Comparison of ENCODE assay signal across 7 cellular contexts in the genomic region with DNA sequence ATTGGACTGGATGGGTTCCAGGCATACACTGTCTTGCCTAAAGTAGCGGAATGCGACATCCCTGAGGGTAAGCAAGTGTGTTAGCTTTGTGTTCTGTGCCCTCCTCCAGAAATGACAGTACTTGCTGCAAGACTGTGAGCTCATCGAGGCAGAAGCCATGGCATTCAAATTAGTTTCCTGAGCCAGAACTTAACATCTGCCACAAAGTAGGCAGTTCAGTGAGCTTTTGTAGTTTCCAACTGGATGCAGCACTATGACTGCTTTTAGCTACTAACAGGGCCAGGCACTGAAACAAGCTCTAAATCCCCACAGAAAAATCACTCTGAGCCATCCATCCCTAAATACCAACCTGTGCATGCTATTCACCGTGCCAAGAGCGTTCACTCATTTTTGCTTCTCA. TPM values are rescaled to one million over a fixed set of nuclear protein-coding genes. Genes with fewer than 3 reads are reported as not detected.
A peak's percentile ranks its signal among the peaks of the same experiment; 100 is the strongest.
DNase-seq lines count a peak whose midpoint lies in the region; ATAC-seq, FAIRE-seq and TF ChIP-seq lines count a peak whose summit lies in the region.

No MANE protein-coding gene starts in this region.

- POLR2A ChIA-PET in Panc1 (lab: Charles Lee) (interaction anchor here (0.7 kb wide), 1 partner anchor 10 kb away, joined by 3 read pairs; no protein-coding TSS in a partner anchor), RWPE1 (lab: Yijun Ruan, JAX; ENCODE audit: low non-redundant PET) (no interaction called here)

- in situ Hi-C loops in Panc1 (cut with HindIII; ENCODE audit: low pct_unique_long_range_greater_than_20kb, low sequenced_read_pairs): no loop called here
- in situ Hi-C loops in gastrocnemius medialis (cut with MboI; ENCODE audit: low sequenced_read_pairs in 4 of 4): no loop called here

- no peak for ATAC-seq in Panc1
- ATAC-seq in gastrocnemius medialis: no peak
- no peak for ATAC-seq in HG02798 (IDR thresholded peaks at IDR 0.05; ENCODE audit: poor library complexity, unreplicated experiment)
- no peak for ATAC-seq in GM21786 (IDR thresholded peaks at IDR 0.05; ENCODE audit: unreplicated experiment)

- CTCF ChIA-PET in Panc1 (lab: Charles Lee) (no interaction called here), RWPE1 (lab: Yijun Ruan, JAX) (interaction anchor here (0.5 to 1.1 kb wide), 3 partner anchors 55 to 298 kb away, joined by 3 to 6 read pairs (median 4); no protein-coding TSS in a partner anchor)

- H3K9me3 ChIP-seq in Panc1 (ENCODE audit: control insufficient read depth, insufficient read depth, low read depth, low read length) (no peaks in the 10 kb centered on the region), gastrocnemius medialis (no peaks in the 10 kb centered on the region)

- peaks cover 4% of the 10 kb centered on the region for H3K4me1 ChIP-seq in Panc1 (ENCODE audit: control insufficient read depth, insufficient read depth, low read length)
- peaks cover 16 to 25% of the 10 kb centered on the region in 2 donors for H3K4me1 ChIP-seq in gastrocnemius medialis

- intact Hi-C loops in Panc1 (cut with micrococcal nuclease; ENCODE audit: unreplicated experiment): loop anchor here (5.0 to 10.0 kb wide), 2 partner anchors 180 to 202 kb away; a partner anchor contains a TSS
- intact Hi-C loops in gastrocnemius medialis (cut with DNase I; ENCODE audit: low total_unique reads): no loop called here

- TF ChIP-seq POLR2A in GM12892 (IDR thresholded peaks at IDR 0.05; ENCODE audit: low read depth, low read length) (peak; percentile 41; the same call in 1 of the 2 replicates), gastrocnemius medialis (IDR thresholded peaks at IDR 0.05) (no peak)

- FAIRE-seq in GM12892 (lab: Jason Lieb, UNC): peak; percentile 95

- H3K36me3 ChIP-seq in Panc1 (ENCODE audit: control insufficient read depth, insufficient read depth, low read length): no peaks in the 10 kb centered on the region
- H3K36me3 ChIP-seq in gastrocnemius medialis: no peaks in the 10 kb centered on the region

- no TSS peak for BruUV-seq in Panc1 (replicated peaks; lab: Mats Ljungman, UMichigan)

- DNase-seq in GM12892 (ENCODE audit: insufficient read length) (no peak), Panc1 (ENCODE audit: low read depth, low spot score) (no peak), epithelial cell of prostate (ENCODE audit: low read depth, low spot score) (no peak), gastrocnemius medialis (no peak), RWPE1 (ENCODE audit: low spot score) (no peak)

- H3K27ac ChIP-seq in Panc1 (ENCODE audit: low read length) (peak overlapping the region; percentile 88), epithelial cell of prostate (peak overlapping the region; percentile 71), gastrocnemius medialis (peak overlapping the region in 1 of 4 donors; percentile 87), RWPE1 (no peak overlapping the region)

- H3K27me3 ChIP-seq in Panc1 (ENCODE audit: control insufficient read depth, insufficient read depth, low read length): peaks cover 8% of the 10 kb centered on the region
- H3K27me3 ChIP-seq in gastrocnemius medialis: no peaks in the 10 kb centered on the region

- H3K4me3 ChIP-seq in Panc1 (ENCODE audit: low read depth in 2 of 2, low read length in 2 of 2) (peak overlapping the region; percentile 87 to 89), gastrocnemius medialis (peak overlapping the region; percentile 71 to 91 (median 78))

- TF ChIP-seq CTCF in Panc1 (IDR thresholded peaks at IDR 0.05) (no peak), gastrocnemius medialis (IDR thresholded peaks at IDR 0.05 in 4 of 5, conservative IDR thresholded peaks at IDR 0.05 in 1 of 5) (no peak), RWPE1 (conservative IDR thresholded peaks at IDR 0.05; ENCODE audit: low read depth) (no peak)

RNA-seq across cellular contexts. Expression of a gene that starts 1.2 kb away (rescaled TPM):
- 28.4 TPM for polyA plus RNA-seq in GM12892 (2012; ENCODE audit: missing spikeins)
- 60.4 TPM for total RNA-seq in Panc1 (2021; ENCODE audit: unreplicated experiment)
- polyA plus RNA-seq in Panc1 (2012; ENCODE audit: insufficient read length): 31.4 TPM
- 10 to 100 TPM; 18.2 to 24.4 (median 21.3) TPM for total RNA-seq in gastrocnemius medialis
